ENCODE assay signal across 17 cellular contexts in the genomic region with DNA sequence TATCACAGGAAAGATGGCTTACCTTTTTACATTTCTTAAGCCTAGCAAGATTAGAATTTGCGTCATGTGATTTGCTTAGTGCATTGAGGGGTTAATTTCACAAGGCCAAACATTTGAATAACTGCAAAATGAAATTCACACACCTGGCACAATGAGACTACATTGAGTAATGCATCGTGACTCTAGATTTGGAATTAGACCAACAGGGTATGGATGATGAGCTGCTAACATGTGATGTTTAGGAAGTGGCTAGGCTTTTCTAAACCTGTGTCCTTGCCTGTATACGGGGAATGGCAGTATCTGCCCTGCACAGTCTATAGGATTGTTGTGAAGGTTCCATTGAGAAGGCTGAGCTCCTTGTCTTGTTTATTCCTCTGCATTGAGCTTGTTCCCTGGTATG.
"Had no signal": no experiment of that assay in that cellular context is flagged by ENCODE, and none has a peak within 500 bp of the region (broad histone marks: within the 10 kb centered on the region; RNA-seq: fewer than 3 reads in every experiment).

No MANE protein-coding gene starts in this region.

- H3K9me3 ChIP-seq: left lung, mucosa of descending colon, pancreas, spleen, upper lobe of left lung had no signal

- H3K27me3 Mint-ChIP-seq: activated CD4-positive, alpha-beta T cell treated with anti-CD3 and anti-CD28 coated beads, Interleukin-2, amount 10 ng/mL, durations not matched to agents 7 days and 5 days; stimulated activated naive CD8-positive, alpha-beta T cell treated with anti-CD3 and anti-CD28 coated beads, Interleukin-15, amount 100 ng/mL, for 72 hours had no signal

- H3K4me3 Mint-ChIP-seq: activated CD4-positive, alpha-beta T cell treated with anti-CD3 and anti-CD28 coated beads, Interleukin-2, amount 10 ng/mL, durations not matched to agents 7 days and 5 days; activated naive CD8-positive, alpha-beta T cell treated with anti-CD3 and anti-CD28 coated beads, Interleukin-2, amount 10 ng/mL, durations not matched to agents 7 days and 5 days; memory B cell; naive thymus-derived CD4-positive, alpha-beta T cell; stimulated activated naive CD8-positive, alpha-beta T cell treated with anti-CD3 and anti-CD28 coated beads, Interleukin-15, amount 100 ng/mL, for 72 hours had no signal

- DNase-seq: activated CD4-positive, alpha-beta T cell treated with anti-CD3 and anti-CD28 coated beads, Interleukin-2, amount 10 ng/mL, durations not matched to agents 7 days and 5 days; activated naive CD4-positive, alpha-beta T cell; activated naive CD8-positive, alpha-beta T cell treated with anti-CD3 and anti-CD28 coated beads, Interleukin-2, amount 10 ng/mL, durations not matched to agents 7 days and 5 days; aorta; erythroblast; kidney; left lung; mucosa of descending colon; naive thymus-derived CD4-positive, alpha-beta T cell; pancreas; spleen; stimulated activated naive CD8-positive, alpha-beta T cell treated with anti-CD3 and anti-CD28 coated beads, Interleukin-15, amount 100 ng/mL, for 72 hours; upper lobe of left lung had no signal

- H3K27ac ChIP-seq: cardiac muscle cell, left lung, pancreas, spleen, upper lobe of left lung had no signal

- H3K4me3 ChIP-seq: cardiac muscle cell, left lung, mucosa of descending colon, pancreas, spleen, upper lobe of left lung had no signal

- FAIRE-seq: kidney, pancreas, TTC549 had no signal

- H3K27ac Mint-ChIP-seq: activated CD4-positive, alpha-beta T cell treated with anti-CD3 and anti-CD28 coated beads, Interleukin-2, amount 10 ng/mL, durations not matched to agents 7 days and 5 days; activated naive CD8-positive, alpha-beta T cell treated with anti-CD3 and anti-CD28 coated beads, Interleukin-2, amount 10 ng/mL, durations not matched to agents 7 days and 5 days; memory B cell; naive thymus-derived CD4-positive, alpha-beta T cell; stimulated activated naive CD8-positive, alpha-beta T cell treated with anti-CD3 and anti-CD28 coated beads, Interleukin-15, amount 100 ng/mL, for 72 hours had no signal

- ATAC-seq: left lung; mucosa of descending colon; naive thymus-derived CD4-positive, alpha-beta T cell; pancreas; sciatic nerve; stimulated activated naive CD8-positive, alpha-beta T cell treated with anti-CD3 and anti-CD28 coated beads, Interleukin-15, amount 100 ng/mL, for 72 hours had no signal

- H3K4me1 Mint-ChIP-seq: activated CD4-positive, alpha-beta T cell treated with anti-CD3 and anti-CD28 coated beads, Interleukin-2, amount 10 ng/mL, durations not matched to agents 7 days and 5 days; activated naive CD8-positive, alpha-beta T cell treated with anti-CD3 and anti-CD28 coated beads, Interleukin-2, amount 10 ng/mL, durations not matched to agents 7 days and 5 days; memory B cell; naive thymus-derived CD4-positive, alpha-beta T cell; stimulated activated naive CD8-positive, alpha-beta T cell treated with anti-CD3 and anti-CD28 coated beads, Interleukin-15, amount 100 ng/mL, for 72 hours had no signal

- H3K4me1 ChIP-seq: left lung, pancreas, spleen, upper lobe of left lung had no signal

- H3K36me3 ChIP-seq: cardiac muscle cell, left lung, pancreas, spleen, upper lobe of left lung had no signal

- H3K27me3 ChIP-seq: cardiac muscle cell, left lung, pancreas, upper lobe of left lung had no signal

- H3K36me3 Mint-ChIP-seq: activated naive CD8-positive, alpha-beta T cell treated with anti-CD3 and anti-CD28 coated beads, Interleukin-2, amount 10 ng/mL, durations not matched to agents 7 days and 5 days; memory B cell; naive thymus-derived CD4-positive, alpha-beta T cell had no signal

- H3K9me3 Mint-ChIP-seq: activated CD4-positive, alpha-beta T cell treated with anti-CD3 and anti-CD28 coated beads, Interleukin-2, amount 10 ng/mL, durations not matched to agents 7 days and 5 days; activated naive CD8-positive, alpha-beta T cell treated with anti-CD3 and anti-CD28 coated beads, Interleukin-2, amount 10 ng/mL, durations not matched to agents 7 days and 5 days; memory B cell; stimulated activated naive CD8-positive, alpha-beta T cell treated with anti-CD3 and anti-CD28 coated beads, Interleukin-15, amount 100 ng/mL, for 72 hours had no signal
